8 cellular contexts compared by ENCODE assay signal in genomic region chr7:70193514-70193913, GRCh38.
DNase-seq lines count a peak whose midpoint lies in the region; TF ChIP-seq lines count a peak whose summit lies in the region.
"Had no signal": no experiment of that assay in that cellular context is flagged by ENCODE, and none has a peak within 500 bp of the region (broad histone marks: within the 10 kb centered on the region; RNA-seq: fewer than 3 reads in every experiment).

No MANE protein-coding gene starts in this region.

- peaks cover 0 to 9% (median 3%) of the 10 kb centered on the region in 4 donors for H3K4me1 ChIP-seq in sigmoid colon

- DNase-seq in NCI-H2196 treated with DMSO at 0.1 percent for 48 hours (lab: John Stamatoyannopoulos, UW; ENCODE audit: unreplicated experiment): peak; percentile 33
- no peak for DNase-seq in dorsolateral prefrontal cortex
- DNase-seq in renal cortical epithelial cell (ENCODE audit: low read depth): peak; percentile 51
- DNase-seq in NCI-H774 (lab: John Stamatoyannopoulos, UW): no peak
- DNase-seq in sigmoid colon: no peak
- DNase-seq in NOMO-1 treated with dmso at 0.1 percent for 144 hours (lab: John Stamatoyannopoulos, UW; ENCODE audit: unreplicated experiment): no peak
- DNase-seq: mesendoderm had no signal

- intact Hi-C loops in dorsolateral prefrontal cortex (cut with DNase I) (no loop called here), sigmoid colon (cut with DNase I) (no loop called here)

- no peaks in the 10 kb centered on the region for H3K27me3 ChIP-seq in dorsolateral prefrontal cortex
- H3K27me3 ChIP-seq in sigmoid colon: no peaks in the 10 kb centered on the region

- H3K4me3 ChIP-seq in dorsolateral prefrontal cortex (no peak overlapping the region), sigmoid colon (no peak overlapping the region)

- TF ChIP-seq CTCF in GM12872 (IDR thresholded peaks at IDR 0.05; ENCODE audit: insufficient read depth, low read depth, low read length) (0 out of 3 replicates have a peak, but pooled peaks have one; percentile 12), dorsolateral prefrontal cortex (IDR thresholded peaks at IDR 0.05 in 54 of 56, conservative IDR thresholded peaks at IDR 0.05 in 2 of 56; ENCODE audit: low read depth in 1 of 56, partially characterized antibody in 56 of 56) (peak in 43 of 56 donors; percentile 9 to 57 (median 32)), sigmoid colon (IDR thresholded peaks at IDR 0.05) (no peak)

- 21 to 66% methylated on average over 4 of the region's 4 CpGs for WGBS in sigmoid colon, 2 donors

- no peaks in the 10 kb centered on the region for H3K9me3 ChIP-seq in sigmoid colon

- no peak for TF ChIP-seq EP300 in sigmoid colon (IDR thresholded peaks at IDR 0.05)

- TF ChIP-seq POLR2A in sigmoid colon (IDR thresholded peaks at IDR 0.05): no peak

- H3K27ac ChIP-seq in dorsolateral prefrontal cortex: no peak overlapping the region
- H3K27ac ChIP-seq in sigmoid colon: no peak overlapping the region

- H3K36me3 ChIP-seq in sigmoid colon: no peaks in the 10 kb centered on the region

Comparison
In these comparisons a context has a peak if more than half of its experiments do, and no peak if none do; other contexts are left out.
1. CTCF ChIP-seq: peak in GM12872 (single experiment) and dorsolateral prefrontal cortex (43 of 56); none in sigmoid colon (0 of 4).
2. DNase-seq: peak in NCI-H2196 treated with DMSO at 0.1 percent for 48 hours (single experiment) and renal cortical epithelial cell (single experiment); none in dorsolateral prefrontal cortex (0 of 10), NCI-H774 (single experiment), sigmoid colon (single experiment) and NOMO-1 treated with dmso at 0.1 percent for 144 hours (single experiment).